18 cellular contexts compared by ENCODE assay signal in genomic region chr10:33152146-33152545, GRCh38.
A peak's percentile ranks its signal among the peaks of the same experiment; 100 is the strongest.
DNase-seq lines count a peak whose midpoint lies in the region; TF ChIP-seq lines count a peak whose summit lies in the region.
"Had no signal": no experiment of that assay in that cellular context is flagged by ENCODE, and none has a peak within 500 bp of the region (broad histone marks: within the 10 kb centered on the region; RNA-seq: fewer than 3 reads in every experiment).

No MANE protein-coding gene starts in this region.

- DNase-seq in T-helper 2 cell treated with Interferon-gamma antibody and Interleukin-4, amounts not matched to agents 5 μg/mL and 100 μg/mL, for 36 hours (ENCODE audit: low spot score): no peak
- DNase-seq in T-helper 2 cell (no peak), amniotic epithelial cell (ENCODE audit: low read depth) (peak; percentile 40), left ventricle myocardium inferior (peak; percentile 27), uterus (peak; percentile 31 to 35), glutamatergic neuron (no peak), coronary artery (ENCODE audit: low spot score) (no peak), progenitor cell of endocrine pancreas (ENCODE audit: low spot score, unreplicated experiment) (no peak)
- DNase-seq: DMS153, EL, Karpas-422, NCI-H1417 treated with DMSO at 0.1 percent for 48 hours, NCI-H2029, NCI-H524, OCI-M1 had no signal

- no peaks in the 10 kb centered on the region for H3K27me3 Mint-ChIP-seq in T-helper 2 cell treated with Interferon-gamma antibody and Interleukin-4, amounts not matched to agents 5 μg/mL and 100 μg/mL, for 36 hours (ENCODE audit: low read depth)
- peaks cover 2% of the 10 kb centered on the region for H3K27me3 Mint-ChIP-seq in glutamatergic neuron (ENCODE audit: unreplicated experiment)
- H3K27me3 Mint-ChIP-seq in progenitor cell of endocrine pancreas: no peaks in the 10 kb centered on the region

- peak overlapping the region; percentile 50 for H3K27ac Mint-ChIP-seq in T-helper 2 cell treated with Interferon-gamma antibody and Interleukin-4, amounts not matched to agents 5 μg/mL and 100 μg/mL, for 36 hours
- no peak overlapping the region for H3K27ac Mint-ChIP-seq in glutamatergic neuron (ENCODE audit: unreplicated experiment)
- no peak overlapping the region for H3K27ac Mint-ChIP-seq in progenitor cell of endocrine pancreas

- no peak for TF ChIP-seq POLR2A in uterus (IDR thresholded peaks at IDR 0.05)

- intact Hi-C loops in left ventricle myocardium inferior (cut with micrococcal nuclease) (no loop called here), uterus (cut with DNase I; ENCODE audit: low total_unique reads) (no loop called here)

- H3K36me3 ChIP-seq in left ventricle myocardium inferior (no peaks in the 10 kb centered on the region), uterus (no peaks in the 10 kb centered on the region)
- H3K36me3 ChIP-seq: BLaER1 treated with 17β-estradiol and CSF1 and Interleukin-3, amounts not matched to agents 10 nM and 100 nM had no signal

- H3K27ac ChIP-seq in left ventricle myocardium inferior (replicated peaks) (peak overlapping the region; percentile 83), uterus (peak overlapping the region in 1 of 2 donors; percentile 30), coronary artery (peak overlapping the region in 1 of 2 donors; percentile 38)
- H3K27ac ChIP-seq: 22Rv1; BLaER1 treated with 17β-estradiol and CSF1 and Interleukin-3, amounts not matched to agents 10 nM and 100 nM; SK-N-MC had no signal

- peaks cover 43% of the 10 kb centered on the region for H3K4me1 Mint-ChIP-seq in T-helper 2 cell treated with Interferon-gamma antibody and Interleukin-4, amounts not matched to agents 5 μg/mL and 100 μg/mL, for 36 hours (ENCODE audit: low read depth)
- peaks cover 21% of the 10 kb centered on the region for H3K4me1 Mint-ChIP-seq in glutamatergic neuron (ENCODE audit: low read depth, unreplicated experiment)
- peaks cover 30% of the 10 kb centered on the region for H3K4me1 Mint-ChIP-seq in progenitor cell of endocrine pancreas (ENCODE audit: low read depth)

- peaks cover 13% of the 10 kb centered on the region for H3K36me3 Mint-ChIP-seq in T-helper 2 cell treated with Interferon-gamma antibody and Interleukin-4, amounts not matched to agents 5 μg/mL and 100 μg/mL, for 36 hours (ENCODE audit: low read depth)
- H3K36me3 Mint-ChIP-seq in glutamatergic neuron (ENCODE audit: unreplicated experiment) (no peaks in the 10 kb centered on the region), progenitor cell of endocrine pancreas (ENCODE audit: insufficient read depth) (no peaks in the 10 kb centered on the region)

- H3K9me3 Mint-ChIP-seq in T-helper 2 cell treated with Interferon-gamma antibody and Interleukin-4, amounts not matched to agents 5 μg/mL and 100 μg/mL, for 36 hours: peaks cover 6% of the 10 kb centered on the region
- no peaks in the 10 kb centered on the region for H3K9me3 Mint-ChIP-seq in glutamatergic neuron (ENCODE audit: unreplicated experiment)
- peaks cover 7% of the 10 kb centered on the region for H3K9me3 Mint-ChIP-seq in progenitor cell of endocrine pancreas (ENCODE audit: low read depth)

- TF ChIP-seq CTCF in left ventricle myocardium inferior (IDR thresholded peaks at IDR 0.05; ENCODE audit: borderline replicate concordance) (no peak), uterus (IDR thresholded peaks at IDR 0.05) (no peak), glutamatergic neuron (IDR thresholded peaks at IDR 0.05; ENCODE audit: partially characterized antibody, unreplicated experiment) (no peak), coronary artery (IDR thresholded peaks at IDR 0.05) (no peak), progenitor cell of endocrine pancreas (IDR thresholded peaks at IDR 0.05; ENCODE audit: unreplicated experiment) (no peak)

- peaks cover 40% of the 10 kb centered on the region for H3K4me1 ChIP-seq in left ventricle myocardium inferior
- H3K4me1 ChIP-seq in uterus: no peaks in the 10 kb centered on the region

- no peak overlapping the region for H3K4me3 Mint-ChIP-seq in T-helper 2 cell treated with Interferon-gamma antibody and Interleukin-4, amounts not matched to agents 5 μg/mL and 100 μg/mL, for 36 hours
- no peak overlapping the region for H3K4me3 Mint-ChIP-seq in glutamatergic neuron (ENCODE audit: unreplicated experiment)
- H3K4me3 Mint-ChIP-seq in progenitor cell of endocrine pancreas (ENCODE audit: low read depth): no peak overlapping the region

- H3K4me3 ChIP-seq in left ventricle myocardium inferior: no peak overlapping the region
- H3K4me3 ChIP-seq in uterus: no peak overlapping the region
- no peak overlapping the region for H3K4me3 ChIP-seq in coronary artery
- H3K4me3 ChIP-seq: BLaER1 treated with 17β-estradiol and CSF1 and Interleukin-3, amounts not matched to agents 10 nM and 100 nM; SK-N-MC had no signal

- H3K9me3 ChIP-seq in left ventricle myocardium inferior (replicated peaks) (no peaks in the 10 kb centered on the region), uterus (no peaks in the 10 kb centered on the region)

- H3K27me3 ChIP-seq in left ventricle myocardium inferior (ENCODE audit: low read depth): no peaks in the 10 kb centered on the region
- H3K27me3 ChIP-seq in uterus: no peaks in the 10 kb centered on the region
- H3K27me3 ChIP-seq: BLaER1 treated with 17β-estradiol and CSF1 and Interleukin-3, amounts not matched to agents 10 nM and 100 nM had no signal

Comparison
In these comparisons a context has a peak if more than half of its experiments do, and no peak if none do; other contexts are left out.
1. DNase-seq: peak in amniotic epithelial cell (single experiment), left ventricle myocardium inferior (single experiment) and uterus (2 of 2); none in T-helper 2 cell treated with Interferon-gamma antibody and Interleukin-4, amounts not matched to agents 5 μg/mL and 100 μg/mL, for 36 hours (single experiment), T-helper 2 cell (0 of 5), glutamatergic neuron (single experiment), coronary artery (single experiment) and progenitor cell of endocrine pancreas (single experiment).